In genomic region chr2:26292646-26293045, GRCh38 we compare ENCODE assay signal across 1 cellular context.
TF ChIP-seq lines count a peak whose summit lies in the region.

No MANE protein-coding gene starts in this region.

TF ChIP-seq in GM23338, 12 proteins besides CTCF, POLR2A, EP300 and RAD21 (continued from another document):
- no peak for TF ChIP-seq ZNF462 (CRISPR knock-in tag; IDR thresholded peaks at IDR 0.05)
- no peak for TF ChIP-seq REST (IDR thresholded peaks at IDR 0.05; ENCODE audit: unreplicated experiment)
- TF ChIP-seq ZNF331 (CRISPR knock-in tag; IDR thresholded peaks at IDR 0.05; ENCODE audit: low read depth): no peak
- no peak for TF ChIP-seq ZNF114 (CRISPR knock-in tag; IDR thresholded peaks at IDR 0.05)
- TF ChIP-seq EZH2phosphoT487 (IDR thresholded peaks at IDR 0.05; ENCODE audit: unreplicated experiment): no peak
